Comparison of ENCODE assay signal across 24 cellular contexts in genomic region chr3:61136191-61136590, GRCh38.
DNase-seq lines count a peak whose midpoint lies in the region; ATAC-seq, FAIRE-seq and TF ChIP-seq lines count a peak whose summit lies in the region.
"Had no signal": no experiment of that assay in that cellular context is flagged by ENCODE, and none has a peak within 500 bp of the region (broad histone marks: within the 10 kb centered on the region; RNA-seq: fewer than 3 reads in every experiment).

No MANE protein-coding gene starts in this region.

- ATAC-seq in foreskin keratinocyte (peak; percentile 20), lower lobe of right lung (no peak)
- ATAC-seq: GM12878 had no signal

- DNase-seq in NCI-H82 (lab: John Stamatoyannopoulos, UW): peak; percentile 44
- DNase-seq in NCI-H82 treated with DMSO at 0.1 percent for 48 hours (lab: John Stamatoyannopoulos, UW; ENCODE audit: unreplicated experiment): no peak
- peak; percentile 55 for DNase-seq in BE2C
- DNase-seq in bronchial epithelial cell (ENCODE audit: low read depth): peak; percentile 37
- DNase-seq in foreskin keratinocyte: peak in 1 of 2 donors; percentile 12
- DNase-seq in NCI-H748 (lab: John Stamatoyannopoulos, UW; ENCODE audit: unreplicated experiment): no peak
- DNase-seq in stimulated activated CD4-positive, alpha-beta T cell treated with anti-CD3 and anti-CD28 coated beads, Interleukin-4, amount 100 ng/mL, for 4 hours: no peak
- no peak for DNase-seq in lower lobe of right lung
- DNase-seq: CD4-positive, alpha-beta T cell; CD8-positive, alpha-beta memory T cell; DMS 273 treated with DMSO at 0.1 percent for 48 hours; DMS79; EL; GDM1; GM23248; H7; HCEC 1CT had no signal

- H3K4me3 ChIP-seq in BE2C (ENCODE audit: low read depth, low read length): no peak overlapping the region
- H3K4me3 ChIP-seq in bronchial epithelial cell (ENCODE audit: low read depth, low read length): no peak overlapping the region
- no peak overlapping the region for H3K4me3 ChIP-seq in lower lobe of right lung
- H3K4me3 ChIP-seq: BLaER1 treated with 17β-estradiol and CSF1 and Interleukin-3, amounts not matched to agents 10 nM and 100 nM; GM12878; GM23248 had no signal

- H3K27me3 ChIP-seq in BE2C (no peaks in the 10 kb centered on the region), bronchial epithelial cell (ENCODE audit: control insufficient read depth, insufficient read depth, low read length) (no peaks in the 10 kb centered on the region), foreskin keratinocyte (peaks cover 2% of the 10 kb centered on the region), lower lobe of right lung (ENCODE audit: low read depth) (no peaks in the 10 kb centered on the region)
- H3K27me3 ChIP-seq: BLaER1 treated with 17β-estradiol and CSF1 and Interleukin-3, amounts not matched to agents 10 nM and 100 nM had no signal

- TF ChIP-seq CTCF in BE2C (IDR thresholded peaks at IDR 0.05; ENCODE audit: low read depth, low read length): no peak
- TF ChIP-seq CTCF in bronchial epithelial cell (IDR thresholded peaks at IDR 0.05; ENCODE audit: insufficient read depth, low read length, severe bottlenecking): no peak
- no peak for TF ChIP-seq CTCF in foreskin keratinocyte (conservative IDR thresholded peaks at IDR 0.05)
- TF ChIP-seq CTCF in lower lobe of right lung (IDR thresholded peaks at IDR 0.05): no peak

- H3K4me1 ChIP-seq in BE2C: no peaks in the 10 kb centered on the region
- H3K4me1 ChIP-seq in foreskin keratinocyte: no peaks in the 10 kb centered on the region
- H3K4me1 ChIP-seq in lower lobe of right lung: no peaks in the 10 kb centered on the region

- intact Hi-C loops in lower lobe of right lung (cut with DNase I): no loop called here

- H3K36me3 ChIP-seq in BE2C (no peaks in the 10 kb centered on the region), bronchial epithelial cell (ENCODE audit: control insufficient read depth, insufficient read depth, low read length) (no peaks in the 10 kb centered on the region), lower lobe of right lung (no peaks in the 10 kb centered on the region)
- H3K36me3 ChIP-seq: BLaER1 treated with 17β-estradiol and CSF1 and Interleukin-3, amounts not matched to agents 10 nM and 100 nM had no signal

- no peak overlapping the region for H3K27ac ChIP-seq in foreskin keratinocyte
- H3K27ac ChIP-seq in lower lobe of right lung: no peak overlapping the region
- H3K27ac ChIP-seq: 22Rv1; BLaER1 treated with 17β-estradiol and CSF1 and Interleukin-3, amounts not matched to agents 10 nM and 100 nM; GM23248 had no signal

- no peak for FAIRE-seq in bronchial epithelial cell (lab: Jason Lieb, UNC)
- FAIRE-seq: A204.1, D721Med, GM12878, GM19239, H1 had no signal

- no peaks in the 10 kb centered on the region for H3K9me3 ChIP-seq in BE2C
- H3K9me3 ChIP-seq in lower lobe of right lung: no peaks in the 10 kb centered on the region
- H3K9me3 ChIP-seq: BLaER1 treated with 17β-estradiol and CSF1 and Interleukin-3, amounts not matched to agents 10 nM and 100 nM had no signal

Comparison
In these comparisons a context has a peak if more than half of its experiments do, and no peak if none do; other contexts are left out.
1. DNase-seq: peak in NCI-H82 (single experiment), BE2C (single experiment) and bronchial epithelial cell (single experiment); none in NCI-H82 treated with DMSO at 0.1 percent for 48 hours (single experiment), NCI-H748 (single experiment), stimulated activated CD4-positive, alpha-beta T cell treated with anti-CD3 and anti-CD28 coated beads, Interleukin-4, amount 100 ng/mL, for 4 hours (0 of 2) and lower lobe of right lung (single experiment).